In genomic region chr14:104973215-104974145, GRCh38 we compare ENCODE assay signal across 8 cellular contexts. TPM values are rescaled to one million over a fixed set of nuclear protein-coding genes. Genes with fewer than 3 reads are reported as not detected.
A peak's percentile ranks its signal among the peaks of the same experiment; 100 is the strongest.
DNase-seq lines count a peak whose midpoint lies in the region; ATAC-seq and TF ChIP-seq lines count a peak whose summit lies in the region.

No MANE protein-coding gene starts in this region.

- intact Hi-C loops in posterior vena cava (cut with DNase I): no loop called here

- POLR2A ChIA-PET in RWPE1 (lab: Yijun Ruan, JAX; ENCODE audit: low non-redundant PET): interaction anchor here (1.0 to 1.4 kb wide), 3 partner anchors 12 to 47 kb away, joined by 4 read pairs; partner anchors contain the start of genes CDCA4 and CLBA1

- peak overlapping the region in 1 of 2 donors; percentile 17 for H3K4me3 ChIP-seq in foreskin fibroblast (ENCODE audit: low read depth in 1 of 2, low read length in 2 of 2)

- ATAC-seq in HG03045 (IDR thresholded peaks at IDR 0.05; ENCODE audit: unreplicated experiment) (no peak), GM21526 (IDR thresholded peaks at IDR 0.05; ENCODE audit: low FRiP score, unreplicated experiment) (no peak), HG02642 (IDR thresholded peaks at IDR 0.05; ENCODE audit: poor library complexity, unreplicated experiment) (no peak)

- peak; percentile 87 for DNase-seq in DMS79 (lab: John Stamatoyannopoulos, UW)
- peak; percentile 89 for DNase-seq in RWPE1 (ENCODE audit: low spot score)
- DNase-seq in foreskin fibroblast: peak; percentile 97 to 99
- peak; percentile 97 for DNase-seq in posterior vena cava (ENCODE audit: low spot score)
- no peak for DNase-seq in GM20000 (ENCODE audit: low spot score)

- TF ChIP-seq CTCF in RWPE1 (conservative IDR thresholded peaks at IDR 0.05; ENCODE audit: low read depth): no peak
- no peak for TF ChIP-seq CTCF in foreskin fibroblast (IDR thresholded peaks at IDR 0.05; ENCODE audit: low read depth, low read length)
- no peak for TF ChIP-seq CTCF in GM20000 (IDR thresholded peaks at IDR 0.05; ENCODE audit: extremely low read depth, missing control alignments)

- CTCF ChIA-PET in RWPE1 (lab: Yijun Ruan, JAX): interaction anchor here (0.5 to 5.8 kb wide), 5 partner anchors 11 to 118 kb away, joined by 3 to 42 read pairs (median 4); no protein-coding TSS in a partner anchor

- peak overlapping the region; percentile 100 for H3K27ac ChIP-seq in RWPE1

RNA-seq across cellular contexts. Expression of gene AHNAK2, which starts 4.7 kb away (rescaled TPM):
- total RNA-seq in posterior vena cava: 100 to 1,000 TPM; 242 to 274 TPM

RNA-seq across cellular contexts. Expression of gene CLBA1, which starts 12.1 kb away (rescaled TPM):
- 1 to 10 TPM; 4.7 to 5.6 TPM for total RNA-seq in posterior vena cava

RNA-seq across cellular contexts. Expression of gene CDCA4, which starts 47.4 kb away (rescaled TPM):
- 1 to 10 TPM; 4.3 to 4.8 TPM for total RNA-seq in posterior vena cava

RNA-seq across cellular contexts. Expression of gene PLD4, which starts 48.8 kb away (rescaled TPM):
- total RNA-seq in posterior vena cava: under 1 TPM in 1 of 2 donors, not detected in 1; 0.24 TPM
